Comparison of ENCODE assay signal across 9 cellular contexts in the genomic region with DNA sequence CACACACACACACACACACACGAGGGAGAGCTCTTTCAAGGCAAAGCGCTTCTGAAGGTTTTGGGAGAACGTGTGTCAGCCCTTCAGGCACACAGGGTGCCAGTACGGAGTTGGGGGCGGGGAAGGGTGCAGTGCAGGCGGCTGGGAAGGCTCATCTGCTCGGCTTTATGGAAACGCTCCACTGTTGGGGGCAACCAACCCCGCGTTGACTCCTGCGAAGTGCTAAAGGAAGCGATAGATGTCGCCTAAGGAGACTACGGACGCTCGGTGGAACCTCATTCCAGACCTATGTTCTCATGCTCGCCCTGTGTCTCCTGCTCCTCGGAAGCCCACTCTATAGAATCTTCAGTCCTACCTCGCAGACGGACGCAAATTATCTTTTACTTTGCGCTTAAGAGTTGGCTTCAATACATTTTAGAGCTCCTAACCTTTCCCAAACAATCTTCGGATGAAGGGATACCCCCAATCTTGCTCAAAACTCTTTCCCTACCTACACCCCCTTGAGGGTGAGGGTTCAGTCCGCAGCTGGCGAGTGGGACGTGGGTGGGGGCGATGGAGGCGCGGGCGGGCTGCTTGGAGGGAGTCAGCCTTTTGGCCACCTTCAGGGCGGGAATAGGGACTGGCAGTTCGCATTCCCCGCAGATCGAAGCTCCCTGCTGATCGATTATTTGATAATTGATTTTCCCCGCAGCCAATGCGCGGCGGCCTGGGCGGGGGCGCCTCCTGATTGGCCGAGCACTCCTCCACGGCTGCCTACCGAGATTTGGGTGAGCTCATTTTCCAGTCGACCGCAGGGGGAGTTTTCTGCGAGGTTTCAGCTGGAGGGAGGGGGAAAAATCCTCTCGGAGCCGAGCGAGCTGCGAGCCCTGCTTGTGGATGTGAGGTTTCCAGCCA. TPM values are rescaled to one million over a fixed set of nuclear protein-coding genes. Genes with fewer than 3 reads are reported as not detected.
DNase-seq lines count a peak whose midpoint lies in the region; ATAC-seq and TF ChIP-seq lines count a peak whose summit lies in the region.
"Had no signal": no experiment of that assay in that cellular context is flagged by ENCODE, and none has a peak within 500 bp of the region (broad histone marks: within the 10 kb centered on the region; RNA-seq: fewer than 3 reads in every experiment).

No MANE protein-coding gene starts in this region.

- no peaks in the 10 kb centered on the region for H3K36me3 ChIP-seq in DOHH2 (ENCODE audit: control insufficient read depth, low read length)
- no peaks in the 10 kb centered on the region for H3K36me3 ChIP-seq in SJSA1
- H3K36me3 ChIP-seq in duodenal mucosa (ENCODE audit: control insufficient read depth in 1 of 2, insufficient read depth in 2 of 2, low read length in 2 of 2): no peaks in the 10 kb centered on the region

- peaks cover 20% of the 10 kb centered on the region for H3K27me3 ChIP-seq in DOHH2 (ENCODE audit: control insufficient read depth, low read length)
- H3K27me3 ChIP-seq in SJSA1 (replicated peaks): peaks cover 6% of the 10 kb centered on the region; the same call in 1 of the 2 replicates
- H3K27me3 ChIP-seq in duodenal mucosa (ENCODE audit: control insufficient read depth in 1 of 2, insufficient read depth in 2 of 2, low read length in 2 of 2): peaks cover 44 to 62% of the 10 kb centered on the region in 2 donors

- H3K9me3 ChIP-seq in DOHH2 (ENCODE audit: control insufficient read depth, insufficient read depth, low read length) (no peaks in the 10 kb centered on the region), SJSA1 (replicated peaks) (no peaks in the 10 kb centered on the region), duodenal mucosa (ENCODE audit: control insufficient read depth in 1 of 2, low read length in 2 of 2) (no peaks in the 10 kb centered on the region)

- H3K27ac ChIP-seq in DOHH2 (ENCODE audit: low read depth, low read length): no peak overlapping the region
- peak overlapping the region; percentile 47 for H3K27ac ChIP-seq in SJSA1
- H3K27ac ChIP-seq in duodenal mucosa (ENCODE audit: low read depth, low read length): peak overlapping the region; percentile 73
- H3K27ac ChIP-seq in skin epidermis: peak overlapping the region in 20 of 21 experiments; percentile 46 to 96 (median 88)

- TF ChIP-seq CTCF in DOHH2 (IDR thresholded peaks at IDR 0.05; ENCODE audit: low read depth, low read length, poor library complexity, severe bottlenecking): no peak
- no peak for TF ChIP-seq CTCF in GM10266 (IDR thresholded peaks at IDR 0.05; ENCODE audit: control insufficient read depth, insufficient read depth, low read depth, missing control alignments)

- H3K79me2 ChIP-seq in DOHH2 (ENCODE audit: control insufficient read depth, low read length): no peaks in the 10 kb centered on the region

- no peaks in the 10 kb centered on the region for H3F3A ChIP-seq in DOHH2 (ENCODE audit: control insufficient read depth, insufficient read depth)

- no peak for ATAC-seq in GM19324 (IDR thresholded peaks at IDR 0.05; ENCODE audit: low FRiP score, unreplicated experiment)

- H3K9me2 ChIP-seq in DOHH2 (replicated peaks; ENCODE audit: control insufficient read depth, low read length): no peaks in the 10 kb centered on the region

- H3K4me3 ChIP-seq in DOHH2 (ENCODE audit: low read length) (no peak overlapping the region), SJSA1 (peak overlapping the region; percentile 59), duodenal mucosa (ENCODE audit: low read depth in 1 of 2, low read length in 2 of 2) (peak overlapping the region; percentile 76 to 77), skin epidermis (peak overlapping the region; percentile 43 to 76 (median 51))

- DNase-seq in NCI-H1048 (lab: John Stamatoyannopoulos, UW) (peak; percentile 73), SJSA1 (ENCODE audit: low read depth in 1 of 2, low spot score in 2 of 2) (peak; percentile 91 to 92), kidney tubule cell (ENCODE audit: low spot score) (peak; percentile 94), GM10266 (ENCODE audit: extremely low spot score) (no peak)

- H4K20me1 ChIP-seq in DOHH2 (ENCODE audit: control insufficient read depth, insufficient read depth, low read depth, low read length): no peaks in the 10 kb centered on the region

- H3K4me1 ChIP-seq in DOHH2 (ENCODE audit: control insufficient read depth, low read length) (peaks cover 24% of the 10 kb centered on the region), SJSA1 (replicated peaks) (no peaks in the 10 kb centered on the region), duodenal mucosa (ENCODE audit: control insufficient read depth in 1 of 2, insufficient read depth in 2 of 2, low read length in 2 of 2) (peaks cover 8 to 25% of the 10 kb centered on the region in 2 donors)

- H3K4me2 ChIP-seq in DOHH2 (ENCODE audit: low read length): peak overlapping the region; percentile 89

- H3K9ac ChIP-seq in duodenal mucosa (ENCODE audit: low read depth in 1 of 2, low read length in 2 of 2): peak overlapping the region in 1 of 2 donors; percentile 63

RNA-seq across cellular contexts. Expression of gene MEIS1, which starts 1.9 kb away (rescaled TPM):
- total RNA-seq in SJSA1 (2014; rRNA removed; shearing (Covaris generic)): 4.2 and 6.2 TPM in 2 replicates
- total RNA-seq: activated CD8-positive, alpha-beta memory T cell treated with anti-CD3 and anti-CD28 coated beads for 36 hours had no signal
